ENCODE assay signal across 15 cellular contexts in genomic region chr5:122126711-122127385, GRCh38. TPM values are rescaled to one million over a fixed set of nuclear protein-coding genes. Genes with fewer than 3 reads are reported as not detected.
DNase-seq lines count a peak whose midpoint lies in the region; ATAC-seq and TF ChIP-seq lines count a peak whose summit lies in the region.
"Had no signal": no experiment of that assay in that cellular context is flagged by ENCODE, and none has a peak within 500 bp of the region (broad histone marks: within the 10 kb centered on the region; RNA-seq: fewer than 3 reads in every experiment).

No MANE protein-coding gene starts in this region.

- peak overlapping the region; percentile 75 for H2AFZ ChIP-seq in fibroblast of lung (ENCODE audit: low read length)
- H2AFZ ChIP-seq: PC-9 had no signal

- H3K27me3 ChIP-seq in SJCRH30 (no peaks in the 10 kb centered on the region), fibroblast of lung (ENCODE audit: control insufficient read depth, insufficient read depth, low read length) (no peaks in the 10 kb centered on the region), upper lobe of right lung (no peaks in the 10 kb centered on the region)
- no peaks in the 10 kb centered on the region for H3K27me3 ChIP-seq in CD8-positive, alpha-beta T cell (ENCODE audit: insufficient read depth, low read length)

- no peaks in the 10 kb centered on the region for H4K20me1 ChIP-seq in fibroblast of lung (ENCODE audit: control insufficient read depth, extremely low read depth, insufficient read depth, low read length)

- ATAC-seq in upper lobe of right lung, result no peak
- ATAC-seq in CD8-positive, alpha-beta T cell, result no peak
- ATAC-seq: activated naive CD8-positive, alpha-beta T cell treated with anti-CD3 and anti-CD28 coated beads, Interleukin-2, amount 50 U/mL, for 24 hours had no signal

- intact Hi-C loops in upper lobe of right lung (cut with DNase I), result no loop called here
- intact Hi-C loops in activated T-helper 2 cell treated with anti-CD3 and anti-CD28 coated beads, Interferon-gamma antibody, Interleukin-2, Interleukin-4, amounts not matched to agents 10 μg/mL and 5 μg/mL and 100 μg/mL, durations not matched to agents 14 hours and 24 hours and 36 hours (cut with micrococcal nuclease), result no loop called here
- intact Hi-C loops in CD8-positive, alpha-beta T cell (cut with DNase I, micrococcal nuclease), result no loop called here

- H3K79me2 ChIP-seq in fibroblast of lung (ENCODE audit: control insufficient read depth, insufficient read depth, low read length), result no peaks in the 10 kb centered on the region

- H3K36me3 ChIP-seq in SJCRH30 (no peaks in the 10 kb centered on the region), fibroblast of lung (ENCODE audit: control insufficient read depth, insufficient read depth, low read length) (no peaks in the 10 kb centered on the region), upper lobe of right lung (no peaks in the 10 kb centered on the region)
- no peaks in the 10 kb centered on the region for H3K36me3 ChIP-seq in CD8-positive, alpha-beta T cell (ENCODE audit: insufficient read depth, low read length)

- H3K4me1 Mint-ChIP-seq in nephron progenitor cell, result peaks cover 65% of the 10 kb centered on the region
- H3K4me1 Mint-ChIP-seq in activated T-helper 2 cell treated with anti-CD3 and anti-CD28 coated beads, Interferon-gamma antibody, Interleukin-2, Interleukin-4, amounts not matched to agents 10 μg/mL and 5 μg/mL and 100 μg/mL, durations not matched to agents 14 hours and 24 hours and 36 hours (ENCODE audit: low read depth), result no peaks in the 10 kb centered on the region
- H3K4me1 Mint-ChIP-seq in CD8-positive, alpha-beta T cell (ENCODE audit: low read depth), result no peaks in the 10 kb centered on the region

- H3K27ac ChIP-seq in SJCRH30 (peak overlapping the region; percentile 43), fibroblast of lung (ENCODE audit: insufficient read depth, low read length) (peak overlapping the region; percentile 64), upper lobe of right lung (peak overlapping the region; percentile 18)
- H3K27ac ChIP-seq in CD8-positive, alpha-beta T cell (ENCODE audit: low read depth, low read length), result no peak overlapping the region
- H3K27ac ChIP-seq: PC-9 had no signal

- POLR2A ChIA-PET in CD8-positive, alpha-beta T cell (lab: Charles Lee), result no interaction called here

- peaks cover 5% of the 10 kb centered on the region for H3K27me3 Mint-ChIP-seq in nephron progenitor cell (ENCODE audit: low read depth, poor library complexity)
- H3K27me3 Mint-ChIP-seq in activated T-helper 2 cell treated with anti-CD3 and anti-CD28 coated beads, Interferon-gamma antibody, Interleukin-2, Interleukin-4, amounts not matched to agents 10 μg/mL and 5 μg/mL and 100 μg/mL, durations not matched to agents 14 hours and 24 hours and 36 hours (ENCODE audit: low read depth), result no peaks in the 10 kb centered on the region
- no peaks in the 10 kb centered on the region for H3K27me3 Mint-ChIP-seq in CD8-positive, alpha-beta T cell (ENCODE audit: low read depth)
- H3K27me3 Mint-ChIP-seq: activated naive CD8-positive, alpha-beta T cell treated with anti-CD3 and anti-CD28 coated beads, Interleukin-2, amount 50 U/mL, for 24 hours had no signal

- DNase-seq in SJCRH30 (peak; percentile 24 to 58), fibroblast of lung (ENCODE audit: low read depth in 2 of 2) (peak; percentile 48 to 49), nephron progenitor cell (no peak), upper lobe of right lung (no peak), iPS-NIHi7 (ENCODE audit: extremely low spot score) (no peak)
- no peak for DNase-seq in activated T-helper 2 cell treated with anti-CD3 and anti-CD28 coated beads, Interferon-gamma antibody, Interleukin-2, Interleukin-4, amounts not matched to agents 10 μg/mL and 5 μg/mL and 100 μg/mL, durations not matched to agents 14 hours and 24 hours and 36 hours (ENCODE audit: low spot score)
- no peak for DNase-seq in CD8-positive, alpha-beta T cell
- DNase-seq: activated naive CD8-positive, alpha-beta T cell treated with anti-CD3 and anti-CD28 coated beads, Interleukin-2, amount 50 U/mL, for 24 hours; KBM-7; NCI-H2029 treated with DMSO at 0.1 percent for 48 hours; PC-9; T1000; trophoblast cell had no signal

- H3K9ac ChIP-seq in fibroblast of lung (ENCODE audit: insufficient read depth, low read length), result peak overlapping the region; percentile 3

- no peaks in the 10 kb centered on the region for H3K36me3 Mint-ChIP-seq in nephron progenitor cell (ENCODE audit: low read depth)
- no peaks in the 10 kb centered on the region for H3K36me3 Mint-ChIP-seq in activated T-helper 2 cell treated with anti-CD3 and anti-CD28 coated beads, Interferon-gamma antibody, Interleukin-2, Interleukin-4, amounts not matched to agents 10 μg/mL and 5 μg/mL and 100 μg/mL, durations not matched to agents 14 hours and 24 hours and 36 hours (ENCODE audit: low read depth)
- no peaks in the 10 kb centered on the region for H3K36me3 Mint-ChIP-seq in CD8-positive, alpha-beta T cell

- TF ChIP-seq CTCF in fibroblast of lung (conservative IDR thresholded peaks at IDR 0.05 in 1 of 2, IDR thresholded peaks at IDR 0.05 in 1 of 2; ENCODE audit: low read depth in 1 of 2, low read length in 2 of 2) (no peak), nephron progenitor cell (IDR thresholded peaks at IDR 0.05) (no peak), upper lobe of right lung (IDR thresholded peaks at IDR 0.05) (no peak)
- TF ChIP-seq CTCF in CD8-positive, alpha-beta T cell (IDR thresholded peaks at IDR 0.05), result no peak

- no peaks in the 10 kb centered on the region for H3K9me3 ChIP-seq in SJCRH30 (replicated peaks)
- H3K9me3 ChIP-seq in fibroblast of lung (ENCODE audit: control insufficient read depth, insufficient read depth, low read depth, low read length), result no peaks in the 10 kb centered on the region
- H3K9me3 ChIP-seq in upper lobe of right lung, result no peaks in the 10 kb centered on the region
- H3K9me3 ChIP-seq in CD8-positive, alpha-beta T cell (ENCODE audit: low read length), result no peaks in the 10 kb centered on the region

- no peaks in the 10 kb centered on the region for H3K9me3 Mint-ChIP-seq in nephron progenitor cell
- H3K9me3 Mint-ChIP-seq in activated T-helper 2 cell treated with anti-CD3 and anti-CD28 coated beads, Interferon-gamma antibody, Interleukin-2, Interleukin-4, amounts not matched to agents 10 μg/mL and 5 μg/mL and 100 μg/mL, durations not matched to agents 14 hours and 24 hours and 36 hours, result no peaks in the 10 kb centered on the region
- H3K9me3 Mint-ChIP-seq in CD8-positive, alpha-beta T cell, result no peaks in the 10 kb centered on the region
- H3K9me3 Mint-ChIP-seq: activated naive CD8-positive, alpha-beta T cell treated with anti-CD3 and anti-CD28 coated beads, Interleukin-2, amount 50 U/mL, for 24 hours; neural crest cell had no signal

- peak overlapping the region; percentile 49 for H3K4me2 ChIP-seq in fibroblast of lung (ENCODE audit: extremely low read depth, insufficient read depth, low read length)
- H3K4me2 ChIP-seq: PC-9 had no signal

- H3K27ac Mint-ChIP-seq in nephron progenitor cell, result peak overlapping the region; percentile 96
- no peak overlapping the region for H3K27ac Mint-ChIP-seq in activated T-helper 2 cell treated with anti-CD3 and anti-CD28 coated beads, Interferon-gamma antibody, Interleukin-2, Interleukin-4, amounts not matched to agents 10 μg/mL and 5 μg/mL and 100 μg/mL, durations not matched to agents 14 hours and 24 hours and 36 hours
- no peak overlapping the region for H3K27ac Mint-ChIP-seq in CD8-positive, alpha-beta T cell
- H3K27ac Mint-ChIP-seq: activated naive CD8-positive, alpha-beta T cell treated with anti-CD3 and anti-CD28 coated beads, Interleukin-2, amount 50 U/mL, for 24 hours had no signal

- H3K4me3 ChIP-seq in SJCRH30 (peak overlapping the region; percentile 38), fibroblast of lung (replicated peaks in 1 of 4; ENCODE audit: control extremely low read depth in 1 of 4, insufficient read depth in 1 of 4, low read depth in 3 of 4, low read length in 4 of 4) (peak overlapping the region in 3 of 4 experiments; percentile 17 to 43 (median 24)), upper lobe of right lung (no peak overlapping the region)
- no peak overlapping the region for H3K4me3 ChIP-seq in CD8-positive, alpha-beta T cell (ENCODE audit: low read depth, low read length)
- H3K4me3 ChIP-seq: PC-9 had no signal

- CTCF ChIA-PET in CD8-positive, alpha-beta T cell (lab: Charles Lee), result no interaction called here

- H3K4me1 ChIP-seq in SJCRH30, result peaks cover 36% of the 10 kb centered on the region
- peaks cover 12% of the 10 kb centered on the region for H3K4me1 ChIP-seq in fibroblast of lung (ENCODE audit: control insufficient read depth, extremely low read depth, insufficient read depth, low read length)
- H3K4me1 ChIP-seq in upper lobe of right lung, result no peaks in the 10 kb centered on the region
- H3K4me1 ChIP-seq in CD8-positive, alpha-beta T cell (ENCODE audit: insufficient read depth, low read length), result no peaks in the 10 kb centered on the region

- H3K4me3 Mint-ChIP-seq in nephron progenitor cell, result peak overlapping the region; percentile 61
- H3K4me3 Mint-ChIP-seq in activated T-helper 2 cell treated with anti-CD3 and anti-CD28 coated beads, Interferon-gamma antibody, Interleukin-2, Interleukin-4, amounts not matched to agents 10 μg/mL and 5 μg/mL and 100 μg/mL, durations not matched to agents 14 hours and 24 hours and 36 hours (ENCODE audit: low read depth), result no peak overlapping the region
- no peak overlapping the region for H3K4me3 Mint-ChIP-seq in CD8-positive, alpha-beta T cell
- H3K4me3 Mint-ChIP-seq: activated naive CD8-positive, alpha-beta T cell treated with anti-CD3 and anti-CD28 coated beads, Interleukin-2, amount 50 U/mL, for 24 hours; neural crest cell had no signal

RNA-seq across cellular contexts. Expression of gene ZNF474, which starts 2.5 kb away (rescaled TPM):
- 0.16 and 0.51 TPM in 2 replicates for total RNA-seq in SJCRH30 (2014; rRNA removed; shearing (Covaris generic))
- total RNA-seq in fibroblast of lung (under 0.01 and 0.17 TPM in 2 replicates), upper lobe of right lung (not detected)
- polyA plus RNA-seq in fibroblast of lung, result 0.11 and 0.20 TPM in 2 replicates
- 0.21 TPM in 1 of 2 replicates, not detected in the other for polyA plus RNA-seq in fibroblast of lung (2012)
- not detected in 2 replicates for polyA minus RNA-seq in fibroblast of lung (ENCODE audit: low replicate concordance)
- not detected in 2 replicates for total RNA-seq in activated T-helper 2 cell treated with anti-CD3 and anti-CD28 coated beads, Interferon-gamma antibody, Interleukin-2, Interleukin-4, amounts not matched to agents 10 μg/mL and 5 μg/mL and 100 μg/mL, durations not matched to agents 14 hours and 24 hours and 36 hours
- not detected for total RNA-seq in CD8-positive, alpha-beta T cell
- total RNA-seq: activated CD8-positive, alpha-beta memory T cell treated with anti-CD3 and anti-CD28 coated beads for 36 hours; PC-9 had no signal

RNA-seq across cellular contexts. Expression of gene LOX, which starts 48.8 kb away (rescaled TPM):
- total RNA-seq in SJCRH30 (2014; rRNA removed; shearing (Covaris generic)), result 1.7 and 2.3 TPM in 2 replicates
- total RNA-seq in fibroblast of lung (33.4 and 81.9 TPM in 2 replicates), upper lobe of right lung (26.8 TPM)
- polyA plus RNA-seq in fibroblast of lung, result 136 and 336 TPM in 2 replicates
- 149 and 327 TPM in 2 replicates for polyA plus RNA-seq in fibroblast of lung (2012)
- 267 and 542 TPM in 2 replicates for polyA minus RNA-seq in fibroblast of lung (ENCODE audit: low replicate concordance)
- total RNA-seq in activated T-helper 2 cell treated with anti-CD3 and anti-CD28 coated beads, Interferon-gamma antibody, Interleukin-2, Interleukin-4, amounts not matched to agents 10 μg/mL and 5 μg/mL and 100 μg/mL, durations not matched to agents 14 hours and 24 hours and 36 hours, result not detected in 2 replicates
- total RNA-seq in CD8-positive, alpha-beta T cell, result not detected
- total RNA-seq: activated CD8-positive, alpha-beta memory T cell treated with anti-CD3 and anti-CD28 coated beads for 36 hours had no signal

Comparison
In these comparisons a context has a peak if more than half of its experiments do, and no peak if none do; other contexts are left out.
1. DNase-seq: peak in SJCRH30 (2 of 2) and fibroblast of lung (2 of 2); none in nephron progenitor cell (single experiment), upper lobe of right lung (single experiment), iPS-NIHi7 (single experiment), activated T-helper 2 cell treated with anti-CD3 and anti-CD28 coated beads, Interferon-gamma antibody, Interleukin-2, Interleukin-4, amounts not matched to agents 10 μg/mL and 5 μg/mL and 100 μg/mL, durations not matched to agents 14 hours and 24 hours and 36 hours (single experiment) and CD8-positive, alpha-beta T cell (0 of 7).
2. H3K4me3 ChIP-seq: peak in SJCRH30 (single experiment) and fibroblast of lung (3 of 4); none in upper lobe of right lung (single experiment) and CD8-positive, alpha-beta T cell (single experiment).